In the genomic region with DNA sequence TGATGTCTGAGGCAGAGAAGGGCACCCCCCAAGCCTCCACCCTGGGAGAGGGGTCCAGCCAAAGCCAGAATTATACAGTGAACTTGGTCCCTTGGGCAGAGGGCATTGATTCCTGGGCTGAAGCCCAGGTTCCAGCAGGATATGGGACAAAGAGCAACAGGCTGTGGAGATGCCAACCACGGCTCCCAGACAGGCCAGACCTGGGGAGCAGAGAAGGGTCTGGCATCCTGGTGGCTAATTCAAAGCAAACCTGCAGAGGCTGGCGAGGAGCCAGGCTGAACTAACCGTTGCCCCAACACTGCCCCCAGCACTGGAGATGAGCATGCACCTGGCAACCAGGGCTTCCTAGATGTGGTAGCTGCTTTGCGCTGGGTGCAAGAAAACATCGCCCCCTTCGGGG, we compare ENCODE assay signal across 32 cellular contexts. TPM values are rescaled to one million over a fixed set of nuclear protein-coding genes. Genes with fewer than 3 reads are reported as not detected.
"Had no signal": no experiment of that assay in that cellular context is flagged by ENCODE, and none has a peak within 500 bp of the region (broad histone marks: within the 10 kb centered on the region; RNA-seq: fewer than 3 reads in every experiment).

No MANE protein-coding gene starts in this region.

- H3K9me3 ChIP-seq: esophagus squamous epithelium, heart right ventricle, left lung, pancreas, prostate gland, upper lobe of left lung had no signal

- DNase-seq: activated CD4-positive, alpha-beta T cell treated with anti-CD3 and anti-CD28 coated beads for 4 hours; activated CD4-positive, alpha-beta T cell treated with anti-CD3 and anti-CD28 coated beads, Interleukin-2, amount 50 U/mL, for 4 hours; activated naive CD4-positive, alpha-beta T cell; activated T-cell treated with anti-CD3 and anti-CD28 coated beads for 4 hours; activated T-cell treated with anti-CD3 and anti-CD28 coated beads, Interleukin-2, amount 50 U/mL, for 72 hours; dermis blood vessel endothelial cell; effector CD8-positive, alpha-beta T cell; esophagus squamous epithelium; foreskin melanocyte; heart right ventricle; kidney glomerular epithelial cell; left lung; naive B cell; nephron progenitor cell; pancreas; retina; stimulated activated CD4-positive, alpha-beta T cell treated with anti-CD3 and anti-CD28 coated beads, Interleukin-1b, Interleukin-23, amount 100 ng/mL, for 48 hours; stimulated activated CD4-positive, alpha-beta T cell treated with anti-CD3 and anti-CD28 coated beads, Interleukin-4, amount 100 ng/mL, for 4 hours; stimulated activated CD8-positive, alpha-beta memory T cell treated with anti-CD3 and anti-CD28 coated beads, Interleukin-4, amount 100 ng/mL, for 48 hours; stimulated activated naive CD8-positive, alpha-beta T cell treated with anti-CD3 and anti-CD28 coated beads, Interleukin-15, amount 100 ng/mL, for 72 hours; T-helper 9 cell; upper lobe of left lung had no signal

- H3K36me3 Mint-ChIP-seq: activated naive CD4-positive, alpha-beta T cell treated with anti-CD3 and anti-CD28 coated beads, Interleukin-2, amount 50 U/mL, for 72 hours; naive B cell; stimulated activated memory B cell treated with anti-CD40 and anti-IgM and Interleukin-4, amounts not matched to agents 10 μg/mL and 1 μg/mL and 100 μg/mL, for 72 hours had no signal

- H3K4me2 ChIP-seq: smooth muscle cell had no signal

- H3K4me1 ChIP-seq: pancreas, prostate gland had no signal

- H3K36me3 ChIP-seq: esophagus squamous epithelium, heart right ventricle, left lung, pancreas, prostate gland, upper lobe of left lung had no signal

- H3K4me3 ChIP-seq: esophagus squamous epithelium, heart right ventricle, left lung, pancreas, prostate gland, smooth muscle cell, upper lobe of left lung had no signal

- FAIRE-seq: colon, endometrium, pancreas, TTC549 had no signal

- H3K27ac Mint-ChIP-seq: activated naive CD4-positive, alpha-beta T cell treated with anti-CD3 and anti-CD28 coated beads, Interleukin-2, amount 50 U/mL, for 72 hours; activated T-cell treated with anti-CD3 and anti-CD28 coated beads, Interleukin-2, amount 50 U/mL, for 72 hours; nephron progenitor cell; stimulated activated memory B cell treated with anti-CD40 and anti-IgM and Interleukin-4, amounts not matched to agents 10 μg/mL and 1 μg/mL and 100 μg/mL, for 72 hours; stimulated activated naive CD8-positive, alpha-beta T cell treated with anti-CD3 and anti-CD28 coated beads, Interleukin-15, amount 100 ng/mL, for 72 hours had no signal

- H3K4me3 Mint-ChIP-seq: activated T-cell treated with anti-CD3 and anti-CD28 coated beads, Interleukin-2, amount 50 U/mL, for 72 hours; naive B cell; nephron progenitor cell; stimulated activated memory B cell treated with anti-CD40 and anti-IgM and Interleukin-4, amounts not matched to agents 10 μg/mL and 1 μg/mL and 100 μg/mL, for 72 hours; stimulated activated naive CD8-positive, alpha-beta T cell treated with anti-CD3 and anti-CD28 coated beads, Interleukin-15, amount 100 ng/mL, for 72 hours had no signal

- H3K27ac ChIP-seq: epithelial cell of prostate, esophagus squamous epithelium, heart right ventricle, left lung, pancreas, prostate gland, upper lobe of left lung, VCaP had no signal

- H3K9me3 Mint-ChIP-seq: activated naive CD4-positive, alpha-beta T cell treated with anti-CD3 and anti-CD28 coated beads, Interleukin-2, amount 50 U/mL, for 72 hours; activated T-cell treated with anti-CD3 and anti-CD28 coated beads, Interleukin-2, amount 50 U/mL, for 72 hours; naive B cell; nephron progenitor cell; stimulated activated memory B cell treated with anti-CD40 and anti-IgM and Interleukin-4, amounts not matched to agents 10 μg/mL and 1 μg/mL and 100 μg/mL, for 72 hours; stimulated activated naive CD8-positive, alpha-beta T cell treated with anti-CD3 and anti-CD28 coated beads, Interleukin-15, amount 100 ng/mL, for 72 hours had no signal

- H3K27me3 ChIP-seq: heart right ventricle, left lung, pancreas, upper lobe of left lung had no signal

- H3K27me3 Mint-ChIP-seq: stimulated activated memory B cell treated with anti-CD40 and anti-IgM and Interleukin-4, amounts not matched to agents 10 μg/mL and 1 μg/mL and 100 μg/mL, for 72 hours had no signal

- ATAC-seq: activated naive CD4-positive, alpha-beta T cell treated with anti-CD3 and anti-CD28 coated beads, Interleukin-2, amount 50 U/mL, for 72 hours; activated T-cell treated with anti-CD3 and anti-CD28 coated beads, Interleukin-2, amount 50 U/mL, for 72 hours; left lung; pancreas; stimulated activated memory B cell treated with anti-CD40 and anti-IgM and Interleukin-4, amounts not matched to agents 10 μg/mL and 1 μg/mL and 100 μg/mL, for 72 hours; stimulated activated naive CD8-positive, alpha-beta T cell treated with anti-CD3 and anti-CD28 coated beads, Interleukin-15, amount 100 ng/mL, for 72 hours had no signal

RNA-seq across cellular contexts. Expression of gene CES3, which starts 3.0 kb away (rescaled TPM):
- total RNA-seq: dermis blood vessel endothelial cell, lung microvascular endothelial cell, smooth muscle cell had no signal
